9 cellular contexts compared by ENCODE assay signal in the genomic region with DNA sequence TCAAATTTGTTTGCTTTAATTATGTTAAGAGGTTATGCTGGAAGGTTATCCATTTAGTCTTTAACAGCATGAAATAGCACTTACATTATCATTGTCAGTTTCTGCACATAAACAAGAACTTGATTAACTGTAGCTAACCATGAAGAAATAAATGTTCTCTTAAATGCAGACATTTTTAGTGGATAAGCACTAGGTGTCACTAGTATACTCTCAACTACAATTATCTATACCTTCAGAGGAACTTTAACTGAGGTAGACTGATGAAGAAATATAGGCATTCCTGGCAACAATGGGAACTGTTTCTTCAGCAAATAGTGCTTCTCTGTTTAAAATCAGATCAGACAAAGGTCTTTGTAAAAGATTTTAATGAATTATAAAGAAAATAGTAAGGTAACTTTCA.
DNase-seq lines count a peak whose midpoint lies in the region; ATAC-seq and TF ChIP-seq lines count a peak whose summit lies in the region.
"Had no signal": no experiment of that assay in that cellular context is flagged by ENCODE, and none has a peak within 500 bp of the region (broad histone marks: within the 10 kb centered on the region; RNA-seq: fewer than 3 reads in every experiment).

No MANE protein-coding gene starts in this region.

- H3K36me3 ChIP-seq in mesenchymal stem cell (ENCODE audit: control insufficient read depth in 1 of 2, insufficient read depth in 2 of 2, low read depth in 1 of 2, low read length in 2 of 2), result no peaks in the 10 kb centered on the region

- no peaks in the 10 kb centered on the region for H3K27me3 ChIP-seq in mesenchymal stem cell (ENCODE audit: control insufficient read depth in 1 of 2, insufficient read depth in 1 of 2, low read length in 2 of 2)

- no peak overlapping the region for H3K4me3 ChIP-seq in mesenchymal stem cell (ENCODE audit: insufficient read depth in 1 of 2, low read depth in 1 of 2, low read length in 2 of 2)

- H4K91ac ChIP-seq in mesenchymal stem cell (ENCODE audit: low read length), result no peak overlapping the region

- no peak overlapping the region for H2AFZ ChIP-seq in mesenchymal stem cell (ENCODE audit: low read depth, low read length)

- no peak overlapping the region for H3K4ac ChIP-seq in mesenchymal stem cell (ENCODE audit: low read depth in 1 of 2, low read length in 2 of 2)

- no peaks in the 10 kb centered on the region for H3K4me1 Mint-ChIP-seq in WTC11
- H3K4me1 Mint-ChIP-seq in activated T-helper 1 cell treated with anti-CD3 and anti-CD28 coated beads, Interleukin-12 subunit alpha, Interleukin-12 subunit beta, Interleukin-2, Interleukin-4 antibody, amounts not matched to agents 30 ng/mL and 10 ng/mL and 1 ng/mL, durations not matched to agents 14 hours and 24 hours and 36 hours (ENCODE audit: low read depth), result no peaks in the 10 kb centered on the region
- no peaks in the 10 kb centered on the region for H3K4me1 Mint-ChIP-seq in stimulated activated effector memory CD8-positive, alpha-beta T cell treated with anti-CD3 and anti-CD28 coated beads, Interleukin-12 subunit alpha, Interleukin-12 subunit beta, amount 100 ng/mL, for 72 hours
- H3K4me1 Mint-ChIP-seq: central memory CD8-positive, alpha-beta T cell had no signal

- H3K4me2 ChIP-seq in mesenchymal stem cell (ENCODE audit: low read length, poor library complexity, severe bottlenecking), result no peak overlapping the region

- H3K18ac ChIP-seq in mesenchymal stem cell (ENCODE audit: low read depth in 1 of 2, low read length in 2 of 2), result no peak overlapping the region

- H2BK12ac ChIP-seq in mesenchymal stem cell (ENCODE audit: low read length in 2 of 2), result no peak overlapping the region

- no peaks in the 10 kb centered on the region for H3K4me1 ChIP-seq in mesenchymal stem cell (ENCODE audit: control insufficient read depth, insufficient read depth, low read depth, low read length)

- H3K23ac ChIP-seq in mesenchymal stem cell (ENCODE audit: low read length in 2 of 2), result no peak overlapping the region

- H3K9ac ChIP-seq in mesenchymal stem cell (ENCODE audit: low read length), result no peak overlapping the region

- no peak overlapping the region for H3K14ac ChIP-seq in mesenchymal stem cell (ENCODE audit: low read length in 2 of 2)

- CTCF ChIA-PET in WTC11 (lab: Charles Lee), result interaction anchor here (0.6 to 1.9 kb wide), 8 partner anchors 236 to 386 kb away, joined by 3 to 13 read pairs (median 6); no protein-coding TSS in a partner anchor

- H3K27ac ChIP-seq in mesenchymal stem cell (ENCODE audit: low read length, poor library complexity, severe bottlenecking), result no peak overlapping the region

- TF ChIP-seq CTCF in LNCAP (IDR thresholded peaks at IDR 0.05) (peak; percentile 40; the same call in 1 of the 2 replicates), WTC11 (IDR thresholded peaks at IDR 0.05) (no peak)

- H3K27me3 Mint-ChIP-seq in WTC11 (ENCODE audit: low read depth), result no peaks in the 10 kb centered on the region; the same call in 1 of the 2 replicates
- H3K27me3 Mint-ChIP-seq in activated T-helper 1 cell treated with anti-CD3 and anti-CD28 coated beads, Interleukin-12 subunit alpha, Interleukin-12 subunit beta, Interleukin-2, Interleukin-4 antibody, amounts not matched to agents 30 ng/mL and 10 ng/mL and 1 ng/mL, durations not matched to agents 14 hours and 24 hours and 36 hours (ENCODE audit: insufficient read depth), result no peaks in the 10 kb centered on the region
- H3K27me3 Mint-ChIP-seq: central memory CD8-positive, alpha-beta T cell had no signal

- DNase-seq in GM03348 (ENCODE audit: low spot score), result peak; percentile 43
- no peak for DNase-seq in WTC11 (ENCODE audit: low spot score)
- peak; percentile 30 for DNase-seq in mesenchymal stem cell
- DNase-seq in activated T-helper 1 cell treated with anti-CD3 and anti-CD28 coated beads, Interleukin-12 subunit alpha, Interleukin-12 subunit beta, Interleukin-2, Interleukin-4 antibody, amounts not matched to agents 30 ng/mL and 10 ng/mL and 1 ng/mL, durations not matched to agents 14 hours and 24 hours and 36 hours (ENCODE audit: low spot score), result no peak
- no peak for DNase-seq in stimulated activated effector memory CD8-positive, alpha-beta T cell treated with anti-CD3 and anti-CD28 coated beads, Interleukin-12 subunit alpha, Interleukin-12 subunit beta, amount 100 ng/mL, for 72 hours (ENCODE audit: low spot score in 2 of 2)

- ATAC-seq in WTC11, result peak; percentile 57
- no peak for ATAC-seq in HG03378 (IDR thresholded peaks at IDR 0.05; ENCODE audit: unreplicated experiment)
- no peak for ATAC-seq in HG03469 (IDR thresholded peaks at IDR 0.05; ENCODE audit: unreplicated experiment)
- no peak for ATAC-seq in stimulated activated effector memory CD8-positive, alpha-beta T cell treated with anti-CD3 and anti-CD28 coated beads, Interleukin-12 subunit alpha, Interleukin-12 subunit beta, amount 100 ng/mL, for 72 hours

- H2BK120ac ChIP-seq in mesenchymal stem cell (ENCODE audit: low read depth, low read length), result no peak overlapping the region

- POLR2A ChIA-PET in WTC11 (lab: Charles Lee), result no interaction called here

- H3K36me3 Mint-ChIP-seq in WTC11, result no peaks in the 10 kb centered on the region
- H3K36me3 Mint-ChIP-seq in activated T-helper 1 cell treated with anti-CD3 and anti-CD28 coated beads, Interleukin-12 subunit alpha, Interleukin-12 subunit beta, Interleukin-2, Interleukin-4 antibody, amounts not matched to agents 30 ng/mL and 10 ng/mL and 1 ng/mL, durations not matched to agents 14 hours and 24 hours and 36 hours (ENCODE audit: low read depth), result no peaks in the 10 kb centered on the region
- H3K36me3 Mint-ChIP-seq in stimulated activated effector memory CD8-positive, alpha-beta T cell treated with anti-CD3 and anti-CD28 coated beads, Interleukin-12 subunit alpha, Interleukin-12 subunit beta, amount 100 ng/mL, for 72 hours, result no peaks in the 10 kb centered on the region

- H3K79me1 ChIP-seq in mesenchymal stem cell (replicated peaks; ENCODE audit: low read length, poor library complexity, severe bottlenecking), result no peaks in the 10 kb centered on the region

- no peak overlapping the region for H3K27ac Mint-ChIP-seq in WTC11
- no peak overlapping the region for H3K27ac Mint-ChIP-seq in activated T-helper 1 cell treated with anti-CD3 and anti-CD28 coated beads, Interleukin-12 subunit alpha, Interleukin-12 subunit beta, Interleukin-2, Interleukin-4 antibody, amounts not matched to agents 30 ng/mL and 10 ng/mL and 1 ng/mL, durations not matched to agents 14 hours and 24 hours and 36 hours
- no peak overlapping the region for H3K27ac Mint-ChIP-seq in stimulated activated effector memory CD8-positive, alpha-beta T cell treated with anti-CD3 and anti-CD28 coated beads, Interleukin-12 subunit alpha, Interleukin-12 subunit beta, amount 100 ng/mL, for 72 hours

- H3K4me3 Mint-ChIP-seq in WTC11, result no peak overlapping the region
- H3K4me3 Mint-ChIP-seq in activated T-helper 1 cell treated with anti-CD3 and anti-CD28 coated beads, Interleukin-12 subunit alpha, Interleukin-12 subunit beta, Interleukin-2, Interleukin-4 antibody, amounts not matched to agents 30 ng/mL and 10 ng/mL and 1 ng/mL, durations not matched to agents 14 hours and 24 hours and 36 hours, result no peak overlapping the region
- H3K4me3 Mint-ChIP-seq in stimulated activated effector memory CD8-positive, alpha-beta T cell treated with anti-CD3 and anti-CD28 coated beads, Interleukin-12 subunit alpha, Interleukin-12 subunit beta, amount 100 ng/mL, for 72 hours, result no peak overlapping the region
- H3K4me3 Mint-ChIP-seq: central memory CD8-positive, alpha-beta T cell had no signal

- no peak overlapping the region for H2AK5ac ChIP-seq in mesenchymal stem cell (ENCODE audit: low read length, severe bottlenecking)

- no peak overlapping the region for H2BK15ac ChIP-seq in mesenchymal stem cell (ENCODE audit: low read depth, poor library complexity, severe bottlenecking)

- H3K9me3 ChIP-seq in mesenchymal stem cell (ENCODE audit: control insufficient read depth, low read length), result no peaks in the 10 kb centered on the region

- H2BK5ac ChIP-seq in mesenchymal stem cell (ENCODE audit: low read depth, low read length, poor library complexity, severe bottlenecking), result no peak overlapping the region

- intact Hi-C loops in activated T-helper 1 cell treated with anti-CD3 and anti-CD28 coated beads, Interleukin-12 subunit alpha, Interleukin-12 subunit beta, Interleukin-2, Interleukin-4 antibody, amounts not matched to agents 30 ng/mL and 10 ng/mL and 1 ng/mL, durations not matched to agents 14 hours and 24 hours and 36 hours (cut with micrococcal nuclease), result loop anchor here (1.0 kb wide), 1 partner anchor 235 kb away; no protein-coding TSS in a partner anchor

- H3K9me3 Mint-ChIP-seq in WTC11, result no peaks in the 10 kb centered on the region
- H3K9me3 Mint-ChIP-seq in activated T-helper 1 cell treated with anti-CD3 and anti-CD28 coated beads, Interleukin-12 subunit alpha, Interleukin-12 subunit beta, Interleukin-2, Interleukin-4 antibody, amounts not matched to agents 30 ng/mL and 10 ng/mL and 1 ng/mL, durations not matched to agents 14 hours and 24 hours and 36 hours, result no peaks in the 10 kb centered on the region
- H3K9me3 Mint-ChIP-seq in stimulated activated effector memory CD8-positive, alpha-beta T cell treated with anti-CD3 and anti-CD28 coated beads, Interleukin-12 subunit alpha, Interleukin-12 subunit beta, amount 100 ng/mL, for 72 hours, result peaks cover 23% of the 10 kb centered on the region

- H4K8ac ChIP-seq in mesenchymal stem cell (ENCODE audit: low read length), result no peak overlapping the region

TF ChIP-seq in WTC11, 78 proteins besides CTCF, POLR2A, EP300 and RAD21 (continues in another document):
- TF ChIP-seq E2F5 (CRISPR knock-in tag; IDR thresholded peaks at IDR 0.05) (no peak), ZMAT4 (CRISPR knock-in tag; IDR thresholded peaks at IDR 0.05) (no peak)

Comparison
In these comparisons a context has a peak if more than half of its experiments do, and no peak if none do; other contexts are left out.
1. DNase-seq: peak in GM03348 (single experiment) and mesenchymal stem cell (single experiment); none in WTC11 (single experiment), activated T-helper 1 cell treated with anti-CD3 and anti-CD28 coated beads, Interleukin-12 subunit alpha, Interleukin-12 subunit beta, Interleukin-2, Interleukin-4 antibody, amounts not matched to agents 30 ng/mL and 10 ng/mL and 1 ng/mL, durations not matched to agents 14 hours and 24 hours and 36 hours (single experiment) and stimulated activated effector memory CD8-positive, alpha-beta T cell treated with anti-CD3 and anti-CD28 coated beads, Interleukin-12 subunit alpha, Interleukin-12 subunit beta, amount 100 ng/mL, for 72 hours (0 of 2).